ENCODE assay signal across 8 cellular contexts in genomic region chr6:24581084-24581669, GRCh38.
DNase-seq lines count a peak whose midpoint lies in the region; ATAC-seq lines count a peak whose summit lies in the region.

No MANE protein-coding gene starts in this region.

- DNase-seq in SIG-M5 treated with dmso at 0.1 percent for 504 hours (lab: John Stamatoyannopoulos, UW; ENCODE audit: unreplicated experiment) (peak; percentile 53), SIG-M5 (lab: John Stamatoyannopoulos, UW) (no peak), NCI-H526 (lab: John Stamatoyannopoulos, UW) (peak; percentile 54 to 87), dermis microvascular lymphatic vessel endothelial cell (ENCODE audit: low read depth in 2 of 2) (peak; percentile 47 to 67), lung microvascular endothelial cell (ENCODE audit: low read depth in 2 of 2) (peak; percentile 67 to 80)
- peak; percentile 81 for DNase-seq in activated CD4-positive, alpha-beta T cell treated with anti-CD3 and anti-CD28 coated beads, Interleukin-2, amount 50 U/mL, for 1 hour
- DNase-seq in stimulated activated CD8-positive, alpha-beta memory T cell treated with anti-CD3 and anti-CD28 coated beads, Interleukin-12 subunit alpha, Interleukin-12 subunit beta, amount 100 ng/mL, for 4 hours (ENCODE audit: low read depth) = peak; percentile 51

- peak; percentile 79 for ATAC-seq in HG03342 (IDR thresholded peaks at IDR 0.05; ENCODE audit: unreplicated experiment)
